ENCODE assay signal across 12 cellular contexts in the genomic region with DNA sequence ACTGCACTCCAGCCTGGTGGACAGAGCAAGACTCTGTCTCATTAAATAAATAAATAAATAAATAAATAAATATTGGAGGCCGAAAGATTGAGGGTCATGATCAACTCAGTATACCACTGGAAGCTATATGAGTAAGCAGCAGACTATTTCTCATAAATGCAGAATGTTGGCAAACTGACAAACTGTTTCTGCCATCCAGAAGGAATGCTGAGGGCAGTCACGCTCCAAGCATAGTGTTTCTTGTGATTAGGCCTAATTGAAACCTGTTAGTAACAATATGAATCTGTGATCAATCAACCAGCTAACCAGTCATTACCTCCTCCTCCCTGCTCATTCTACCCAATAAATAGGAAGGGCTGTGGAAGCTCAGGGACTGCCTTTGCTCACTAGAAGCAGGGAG. TPM values are rescaled to one million over a fixed set of nuclear protein-coding genes. Genes with fewer than 3 reads are reported as not detected.
A peak's percentile ranks its signal among the peaks of the same experiment; 100 is the strongest.
DNase-seq lines count a peak whose midpoint lies in the region; ATAC-seq, FAIRE-seq and TF ChIP-seq lines count a peak whose summit lies in the region.
"Had no signal": no experiment of that assay in that cellular context is flagged by ENCODE, and none has a peak within 500 bp of the region (broad histone marks: within the 10 kb centered on the region; RNA-seq: fewer than 3 reads in every experiment).

No MANE protein-coding gene starts in this region.

- peaks cover 2% of the 10 kb centered on the region for H3K9me1 ChIP-seq in keratinocyte (ENCODE audit: control insufficient read depth, extremely low read depth, insufficient read depth, low read length)

- H3K4me1 ChIP-seq in astrocyte (ENCODE audit: insufficient read depth, low read length): peaks cover 24% of the 10 kb centered on the region
- H3K4me1 ChIP-seq in keratinocyte (ENCODE audit: control insufficient read depth, extremely low read depth, insufficient read depth, low read length): peaks cover 35% of the 10 kb centered on the region
- H3K4me1 ChIP-seq in psoas muscle: peaks cover 42% of the 10 kb centered on the region
- H3K4me1 ChIP-seq in suprapubic skin: peaks cover 15% of the 10 kb centered on the region

- H3K4me3 ChIP-seq in astrocyte (ENCODE audit: insufficient read depth, low read depth, low read length) (no peak overlapping the region), keratinocyte (ENCODE audit: control insufficient read depth in 2 of 3, extremely low read depth in 1 of 3, insufficient read depth in 2 of 3, low read depth in 1 of 3, low read length in 3 of 3) (no peak overlapping the region), psoas muscle (no peak overlapping the region), suprapubic skin (no peak overlapping the region)
- H3K4me3 ChIP-seq: sigmoid colon had no signal

- H3K79me2 ChIP-seq in astrocyte (ENCODE audit: insufficient read depth, low read length): no peaks in the 10 kb centered on the region
- H3K79me2 ChIP-seq in keratinocyte (ENCODE audit: control insufficient read depth, insufficient read depth, low read length): no peaks in the 10 kb centered on the region

- H3K27ac ChIP-seq in astrocyte (ENCODE audit: low read depth, low read length) (peak overlapping the region; percentile 62), keratinocyte (ENCODE audit: control insufficient read depth, insufficient read depth, low read length) (peak overlapping the region; percentile 23), psoas muscle (no peak overlapping the region), suprapubic skin (no peak overlapping the region)

- no peak for TF ChIP-seq CTCF in astrocyte (IDR thresholded peaks at IDR 0.05; ENCODE audit: insufficient read depth, low read depth, low read length)
- TF ChIP-seq CTCF in keratinocyte (optimal IDR thresholded peaks at IDR 0.05 in 1 of 3, IDR thresholded peaks at IDR 0.05 in 1 of 3, conservative IDR thresholded peaks at IDR 0.05 in 1 of 3; ENCODE audit: extremely low read depth in 1 of 3, insufficient read depth in 2 of 3, low read length in 3 of 3): no peak
- TF ChIP-seq CTCF in psoas muscle (IDR thresholded peaks at IDR 0.05): no peak
- no peak for TF ChIP-seq CTCF in suprapubic skin (IDR thresholded peaks at IDR 0.05)

- 72 to 81% (median 76%) methylated on average over 2 of the region's 2 CpGs for WGBS in psoas muscle, 3 donors
- whole genome bisulfite sequencing in suprapubic skin: 72% methylated on average over 2 of the region's 2 CpGs

- dilution Hi-C loops in keratinocyte (cut with MboI; ENCODE audit: extremely low pct_ligation_motif_present, low sequenced_read_pairs): no loop called here

- H3K9ac ChIP-seq in astrocyte (ENCODE audit: low read length) (peak overlapping the region; percentile 50), keratinocyte (ENCODE audit: control insufficient read depth, extremely low read depth, insufficient read depth, low read length) (no peak overlapping the region)

- intact Hi-C loops in psoas muscle (cut with DNase I): loop anchor here in 1 of 2 donors (10.0 kb wide), 1 partner anchor 206 kb away; a partner anchor contains a TSS

- H3K9me3 Mint-ChIP-seq in astrocyte (ENCODE audit: unreplicated experiment): no peaks in the 10 kb centered on the region
- H3K9me3 Mint-ChIP-seq: activated B cell treated with CpG ODN at 0.5 μM for 24 hours had no signal

- no peaks in the 10 kb centered on the region for H4K20me1 ChIP-seq in astrocyte (ENCODE audit: insufficient read depth, low read length)
- H4K20me1 ChIP-seq in keratinocyte (ENCODE audit: control insufficient read depth, extremely low read depth, insufficient read depth, low read length): no peaks in the 10 kb centered on the region

- peaks cover 40% of the 10 kb centered on the region for H3K4me1 Mint-ChIP-seq in astrocyte (ENCODE audit: low read depth, unreplicated experiment)
- H3K4me1 Mint-ChIP-seq: activated B cell treated with CpG ODN at 0.5 μM for 24 hours had no signal

- H3K9me3 ChIP-seq in astrocyte (ENCODE audit: insufficient read depth, low read depth, low read length) (no peaks in the 10 kb centered on the region), keratinocyte (ENCODE audit: control insufficient read depth, low read depth, low read length) (no peaks in the 10 kb centered on the region), psoas muscle (no peaks in the 10 kb centered on the region), suprapubic skin (no peaks in the 10 kb centered on the region)
- H3K9me3 ChIP-seq: sigmoid colon had no signal

- H3K27me3 Mint-ChIP-seq in astrocyte (ENCODE audit: low read depth, unreplicated experiment): no peaks in the 10 kb centered on the region
- H3K27me3 Mint-ChIP-seq: activated B cell treated with CpG ODN at 0.5 μM for 24 hours had no signal

- H3K4me2 ChIP-seq in astrocyte (ENCODE audit: low read length) (peak overlapping the region; percentile 53), keratinocyte (ENCODE audit: control insufficient read depth, extremely low read depth, insufficient read depth, low read depth, low read length) (peak overlapping the region; percentile 34)

- DNase-seq in AG08395 (ENCODE audit: low spot score): peak; percentile 42
- peak; percentile 75 for DNase-seq in HTR-8/SVneo (ENCODE audit: insufficient read length, low spot score)
- peak; percentile 85 for DNase-seq in astrocyte (ENCODE audit: low read depth)
- peak; percentile 65 for DNase-seq in keratinocyte (ENCODE audit: low read depth, low spot score)
- no peak for DNase-seq in hypothalamus (lab: John Stamatoyannopoulos, UW)
- DNase-seq in psoas muscle: no peak
- no peak for DNase-seq in suprapubic skin (ENCODE audit: low spot score in 2 of 2)
- DNase-seq: activated B cell treated with CpG ODN at 0.5 μM for 24 hours; activated effector memory CD4-positive, alpha-beta T cell treated with anti-CD3 and anti-CD28 coated beads, Interleukin-2, amount 50 U/mL, for 16 hours; CD4-positive, CD25-positive, alpha-beta regulatory T cell; sigmoid colon had no signal

- FAIRE-seq in HTR-8/SVneo (lab: Jason Lieb, UNC): peak; percentile 99
- FAIRE-seq in astrocyte (lab: Jason Lieb, UNC): peak; percentile 39
- peak; percentile 90 for FAIRE-seq in keratinocyte (lab: Jason Lieb, UNC)

- ATAC-seq in psoas muscle: no peak
- no peak for ATAC-seq in activated CD4-positive, CD25-positive, alpha-beta regulatory T cell treated with anti-CD3 and anti-CD28 coated beads, Interleukin-2, amount 50 U/mL, for 24 hours

- H3K36me3 ChIP-seq in astrocyte (ENCODE audit: insufficient read depth, low read length) (no peaks in the 10 kb centered on the region), keratinocyte (ENCODE audit: control insufficient read depth in 2 of 2, extremely low read depth in 1 of 2, insufficient read depth in 2 of 2, low read length in 2 of 2) (no peaks in the 10 kb centered on the region), psoas muscle (ENCODE audit: insufficient read depth in 1 of 2, low read depth in 1 of 2) (no peaks in the 10 kb centered on the region), suprapubic skin (no peaks in the 10 kb centered on the region)
- H3K36me3 ChIP-seq: sigmoid colon had no signal

- TF ChIP-seq EP300 in suprapubic skin (IDR thresholded peaks at IDR 0.05): no peak

- no peak for TF ChIP-seq POLR2A in suprapubic skin (IDR thresholded peaks at IDR 0.05)

- no peaks in the 10 kb centered on the region for H3K27me3 ChIP-seq in astrocyte (ENCODE audit: insufficient read depth, low read length)
- no peaks in the 10 kb centered on the region for H3K27me3 ChIP-seq in keratinocyte (ENCODE audit: control insufficient read depth, extremely low read depth, insufficient read depth, low read length)
- H3K27me3 ChIP-seq in psoas muscle (ENCODE audit: insufficient read depth in 3 of 3, low read length in 2 of 3): no peaks in the 10 kb centered on the region
- H3K27me3 ChIP-seq in suprapubic skin: no peaks in the 10 kb centered on the region
- H3K27me3 ChIP-seq: sigmoid colon had no signal

- H2AFZ ChIP-seq in astrocyte (ENCODE audit: low read depth, low read length) (no peak overlapping the region), keratinocyte (ENCODE audit: control insufficient read depth, low read length) (peak overlapping the region; percentile 39)

- no peaks in the 10 kb centered on the region for H3K36me3 Mint-ChIP-seq in astrocyte (ENCODE audit: low read depth, unreplicated experiment)
- H3K36me3 Mint-ChIP-seq: CD4-positive, CD25-positive, alpha-beta regulatory T cell had no signal

- H3K27ac Mint-ChIP-seq in astrocyte (ENCODE audit: unreplicated experiment): peak overlapping the region; percentile 99
- H3K27ac Mint-ChIP-seq: activated B cell treated with CpG ODN at 0.5 μM for 24 hours; CD4-positive, CD25-positive, alpha-beta regulatory T cell had no signal

- H3K4me3 Mint-ChIP-seq in astrocyte (ENCODE audit: unreplicated experiment): no peak overlapping the region
- H3K4me3 Mint-ChIP-seq: activated B cell treated with CpG ODN at 0.5 μM for 24 hours; CD4-positive, CD25-positive, alpha-beta regulatory T cell had no signal

RNA-seq across cellular contexts. Expression of a gene that starts 15.2 kb away (rescaled TPM):
- total RNA-seq in astrocyte: 0.14 and 0.17 TPM in 2 replicates
- 0.03 TPM in 1 of 3 replicates, not detected in the others for polyA plus RNA-seq in keratinocyte
- 0.14 TPM for polyA plus RNA-seq in keratinocyte (2011; ENCODE audit: low read depth)
- polyA plus RNA-seq in keratinocyte (2011; cell fraction: cytosol; rRNA removed): not detected in 2 replicates
- polyA plus RNA-seq in keratinocyte (2011; cell fraction: nucleus; rRNA removed): 0.05 TPM in 1 of 2 replicates, not detected in the other
- polyA plus RNA-seq in keratinocyte (2012; ENCODE audit: low replicate concordance): 0.17 TPM in 1 of 2 replicates, not detected in the other
- 0.16 TPM in 1 of 3 replicates, not detected in the others for polyA minus RNA-seq in keratinocyte
- 1.7 TPM for polyA minus RNA-seq in keratinocyte (2011; cell fraction: cytosol; rRNA and poly(A)+ RNA removed)
- 0.31 and 0.32 TPM in 2 replicates for polyA minus RNA-seq in keratinocyte (2011; cell fraction: nucleus; rRNA and poly(A)+ RNA removed)
- under 1 TPM; 0.11 to 0.79 (median 0.32) TPM for total RNA-seq in psoas muscle
- under 1 TPM in 2 of 3 donors, not detected in 1; 0.08 to 0.23 TPM for polyA plus RNA-seq in psoas muscle
- 1 to 10 TPM in 3 of 4 donors, under 1 TPM in 1; 0.57 to 1.9 (median 1.4) TPM for total RNA-seq in suprapubic skin
- total RNA-seq: CD4-positive, CD25-positive, alpha-beta regulatory T cell had no signal
- polyA plus RNA-seq: CD4-positive, CD25-positive, alpha-beta regulatory T cell had no signal

RNA-seq across cellular contexts. Expression of a gene that starts 15.3 kb away (rescaled TPM):
- not detected in 2 replicates for total RNA-seq in astrocyte
- polyA plus RNA-seq in keratinocyte: 0.50 TPM in 1 of 3 replicates, not detected in the others
- polyA plus RNA-seq in keratinocyte (2011; ENCODE audit: low read depth): not detected
- 0.09 and 0.22 TPM in 2 replicates for polyA plus RNA-seq in keratinocyte (2011; cell fraction: cytosol; rRNA removed)
- 0.16 and 0.29 TPM in 2 replicates for polyA plus RNA-seq in keratinocyte (2011; cell fraction: nucleus; rRNA removed)
- not detected in 2 replicates for polyA plus RNA-seq in keratinocyte (2012; ENCODE audit: low replicate concordance)
- 0.76 TPM in 1 of 3 replicates, not detected in the others for polyA minus RNA-seq in keratinocyte
- 3.6 TPM for polyA minus RNA-seq in keratinocyte (2011; cell fraction: cytosol; rRNA and poly(A)+ RNA removed)
- polyA minus RNA-seq in keratinocyte (2011; cell fraction: nucleus; rRNA and poly(A)+ RNA removed): 1.4 and 1.8 TPM in 2 replicates
- 10 to 100 TPM in 2 of 4 donors, 1 to 10 TPM in 2; 4.2 to 20.9 (median 9.9) TPM for total RNA-seq in psoas muscle
- polyA plus RNA-seq in psoas muscle: 10 to 100 TPM in 1 of 3 donors, 1 to 10 TPM in 2; 3.3 to 14.8 (median 5.1) TPM
- 100 to 1,000 TPM in 2 of 4 donors, 10 to 100 TPM in 2; 40.1 to 137 (median 87.9) TPM for total RNA-seq in suprapubic skin
- total RNA-seq: activated B cell treated with CpG ODN at 0.5 μM for 24 hours; CD4-positive, CD25-positive, alpha-beta regulatory T cell had no signal
- polyA plus RNA-seq: CD4-positive, CD25-positive, alpha-beta regulatory T cell had no signal

Comparison
In these comparisons a context has a peak if more than half of its experiments do, and no peak if none do; other contexts are left out.
1. DNase-seq: peak in AG08395 (single experiment), HTR-8/SVneo (single experiment), astrocyte (single experiment) and keratinocyte (single experiment); none in hypothalamus (0 of 51), psoas muscle (0 of 2) and suprapubic skin (0 of 2).
2. H3K27ac ChIP-seq: peak in astrocyte (single experiment) and keratinocyte (single experiment); none in psoas muscle (single experiment) and suprapubic skin (single experiment).